In the genomic region with DNA sequence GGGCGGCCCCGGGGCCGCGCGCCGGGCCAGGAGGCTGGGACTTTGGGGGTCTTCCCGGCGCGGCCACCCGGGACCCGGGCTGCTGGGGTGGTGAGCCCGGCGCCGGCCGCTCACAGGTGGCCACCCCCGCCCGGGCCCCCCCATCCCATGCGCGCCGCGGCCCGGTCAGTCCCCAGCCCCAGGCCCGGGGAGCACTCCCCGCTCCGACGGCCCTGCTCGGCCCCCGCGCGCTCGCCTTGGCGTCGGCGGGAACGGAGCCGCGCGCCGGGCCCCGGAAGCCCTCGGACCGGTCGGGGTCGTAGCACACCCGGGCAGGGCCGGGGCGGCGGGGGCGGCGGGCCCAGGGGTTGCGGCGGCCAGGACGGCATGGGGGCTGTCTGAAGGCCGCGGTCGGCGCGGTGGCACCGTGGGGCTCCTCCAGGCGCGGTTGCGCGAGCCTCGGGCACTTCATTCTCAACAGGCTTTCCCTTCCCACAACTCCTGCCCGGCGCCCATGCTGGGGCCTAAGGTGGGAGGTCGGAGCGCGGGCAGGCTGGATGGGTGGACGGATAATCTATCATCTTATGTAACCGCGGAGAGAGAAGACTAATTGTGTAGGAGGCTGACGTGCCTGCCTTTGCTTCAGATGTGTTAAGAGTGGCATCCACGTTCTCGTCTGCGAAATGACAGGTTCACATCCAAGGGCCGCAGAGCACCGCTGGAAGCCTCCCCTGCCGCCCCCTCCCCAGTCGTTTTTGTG, we compare ENCODE assay signal across 8 cellular contexts. TPM values are rescaled to one million over a fixed set of nuclear protein-coding genes. Genes with fewer than 3 reads are reported as not detected.
DNase-seq lines count a peak whose midpoint lies in the region; ATAC-seq and TF ChIP-seq lines count a peak whose summit lies in the region.

No MANE protein-coding gene starts in this region.

- H3K4me3 ChIP-seq in A673 (ENCODE audit: low read depth, low read length, poor library complexity, severe bottlenecking) (peak overlapping the region; percentile 66), Peyer's patch (peak overlapping the region; percentile 67 to 88 (median 68))
- peak overlapping the region; percentile 9 for H3K4me3 ChIP-seq in naive thymus-derived CD4-positive, alpha-beta T cell (ENCODE audit: low read length)

- peak; percentile 19 for ATAC-seq in GM18909 (IDR thresholded peaks at IDR 0.05; ENCODE audit: poor library complexity, unreplicated experiment)
- ATAC-seq in effector memory CD8-positive, alpha-beta T cell (replicated peaks) = peak; percentile 0
- no peak for ATAC-seq in naive thymus-derived CD4-positive, alpha-beta T cell
- no peak for ATAC-seq in HG02798 (IDR thresholded peaks at IDR 0.05; ENCODE audit: poor library complexity, unreplicated experiment)

- peak; percentile 20 for DNase-seq in A673 (ENCODE audit: low spot score)
- DNase-seq in Peyer's patch = no peak
- DNase-seq in effector memory CD8-positive, alpha-beta T cell = no peak
- peak in 2 of 9 donors; percentile 10 to 63 for DNase-seq in naive thymus-derived CD4-positive, alpha-beta T cell
- no peak for DNase-seq in SKM-1 (lab: John Stamatoyannopoulos, UW; ENCODE audit: unreplicated experiment)
- no peak for DNase-seq in foreskin melanocyte

- H3K36me3 ChIP-seq in A673 (ENCODE audit: insufficient read depth, low read length, poor library complexity, severe bottlenecking) (no peaks in the 10 kb centered on the region), Peyer's patch (no peaks in the 10 kb centered on the region)
- H3K36me3 ChIP-seq in naive thymus-derived CD4-positive, alpha-beta T cell (ENCODE audit: control insufficient read depth in 2 of 3, insufficient read depth in 3 of 3, low read length in 3 of 3) = no peaks in the 10 kb centered on the region

- POLR2A ChIA-PET in A673 (lab: Charles Lee; ENCODE audit: low non-redundant PET) = no interaction called here
- POLR2A ChIA-PET in naive thymus-derived CD4-positive, alpha-beta T cell (lab: Charles Lee) = interaction anchor here (1.0 to 1.3 kb wide), 4 partner anchors 12 to 580 kb away, joined by 3 to 5 read pairs (median 4); no protein-coding TSS in a partner anchor

- CTCF ChIA-PET in A673 (lab: Charles Lee) = no interaction called here
- CTCF ChIA-PET in naive thymus-derived CD4-positive, alpha-beta T cell (lab: Charles Lee) = no interaction called here

- peaks cover 0 to 14% of the 10 kb centered on the region in 2 donors for H3K4me1 Mint-ChIP-seq in effector memory CD8-positive, alpha-beta T cell (ENCODE audit: low read depth in 2 of 2)
- H3K4me1 Mint-ChIP-seq in naive thymus-derived CD4-positive, alpha-beta T cell = peaks cover 5 to 27% (median 19%) of the 10 kb centered on the region in 7 donors

- no peaks in the 10 kb centered on the region for H3K9me3 ChIP-seq in A673 (ENCODE audit: low read depth, low read length, poor library complexity, severe bottlenecking)
- no peaks in the 10 kb centered on the region for H3K9me3 ChIP-seq in Peyer's patch
- no peaks in the 10 kb centered on the region for H3K9me3 ChIP-seq in naive thymus-derived CD4-positive, alpha-beta T cell (ENCODE audit: control insufficient read depth in 2 of 3, low read length in 3 of 3)

- no peaks in the 10 kb centered on the region for H3K27me3 ChIP-seq in A673 (replicated peaks; ENCODE audit: insufficient read depth, low read depth, low read length, poor library complexity)
- no peaks in the 10 kb centered on the region for H3K27me3 ChIP-seq in Peyer's patch
- H3K27me3 ChIP-seq in naive thymus-derived CD4-positive, alpha-beta T cell (ENCODE audit: control insufficient read depth in 2 of 2, insufficient read depth in 2 of 2, low read length in 2 of 2) = no peaks in the 10 kb centered on the region

- intact Hi-C loops in A673 (cut with micrococcal nuclease; ENCODE audit: unreplicated experiment) = loop anchor here (5.0 kb wide), 1 partner anchor 62 kb away; no protein-coding TSS in a partner anchor
- intact Hi-C loops in naive thymus-derived CD4-positive, alpha-beta T cell (cut with micrococcal nuclease) = loop anchor here (1.0 to 10.0 kb wide), 7 partner anchors 12 to 581 kb away; a partner anchor contains a TSS

- peaks cover 0 to 19% of the 10 kb centered on the region in 2 donors for H3K27me3 Mint-ChIP-seq in effector memory CD8-positive, alpha-beta T cell
- H3K27me3 Mint-ChIP-seq in naive thymus-derived CD4-positive, alpha-beta T cell = peaks cover 0 to 46% (median 0%) of the 10 kb centered on the region in 5 donors

- peaks cover 16% of the 10 kb centered on the region for H3K36me3 Mint-ChIP-seq in effector memory CD8-positive, alpha-beta T cell (ENCODE audit: insufficient read depth)
- H3K36me3 Mint-ChIP-seq in naive thymus-derived CD4-positive, alpha-beta T cell = peaks cover 0 to 3% (median 0%) of the 10 kb centered on the region in 5 donors

- H3K9me3 Mint-ChIP-seq in effector memory CD8-positive, alpha-beta T cell = no peaks in the 10 kb centered on the region
- H3K9me3 Mint-ChIP-seq in naive thymus-derived CD4-positive, alpha-beta T cell = no peaks in the 10 kb centered on the region

- H3K4me1 ChIP-seq in A673 (ENCODE audit: insufficient read depth, low read length, poor library complexity, severe bottlenecking) (peaks cover 36% of the 10 kb centered on the region), Peyer's patch (peaks cover 0 to 49% (median 8%) of the 10 kb centered on the region in 4 donors)
- peaks cover 0 to 9% of the 10 kb centered on the region in 2 donors for H3K4me1 ChIP-seq in naive thymus-derived CD4-positive, alpha-beta T cell (ENCODE audit: control insufficient read depth in 2 of 2, insufficient read depth in 2 of 2, low read length in 2 of 2)

- H3K27ac ChIP-seq in A673 (ENCODE audit: low read depth, low read length, poor library complexity, severe bottlenecking) (peak overlapping the region; percentile 61), Peyer's patch (peak overlapping the region; percentile 32 to 73 (median 56))
- peak overlapping the region; percentile 67 for H3K27ac ChIP-seq in naive thymus-derived CD4-positive, alpha-beta T cell (ENCODE audit: low read depth, low read length)

- peak overlapping the region; percentile 82 for H3K4me3 Mint-ChIP-seq in effector memory CD8-positive, alpha-beta T cell
- peak overlapping the region; percentile 79 to 93 (median 86) for H3K4me3 Mint-ChIP-seq in naive thymus-derived CD4-positive, alpha-beta T cell

- no TSS peak for BruUV-seq in A673 (replicated peaks; lab: Mats Ljungman, UMichigan)

- peak overlapping the region in 1 of 2 donors; percentile 67 for H3K27ac Mint-ChIP-seq in effector memory CD8-positive, alpha-beta T cell
- H3K27ac Mint-ChIP-seq in naive thymus-derived CD4-positive, alpha-beta T cell = peak overlapping the region in 5 of 9 donors; percentile 9 to 93 (median 73)

- TF ChIP-seq POLR2A in Peyer's patch (IDR thresholded peaks at IDR 0.05) = no peak

- no peak for TF ChIP-seq CTCF in A673 (conservative IDR thresholded peaks at IDR 0.05; ENCODE audit: low read depth, low read length)
- no peak for TF ChIP-seq CTCF in Peyer's patch (IDR thresholded peaks at IDR 0.05)

RNA-seq across cellular contexts. Expression of a gene that starts 0.6 kb away (rescaled TPM):
- 51.6 and 54.9 TPM in 2 replicates for total RNA-seq in A673 (2021)
- total RNA-seq in Peyer's patch = 10 to 100 TPM; 10.2 to 61.9 (median 17.6) TPM
- 10 to 100 TPM in 3 of 5 experiments, 1 to 10 TPM in 2; 7.3 to 13.7 (median 12.3) TPM for total RNA-seq in naive thymus-derived CD4-positive, alpha-beta T cell
- 1 to 10 TPM; 3.2 to 4.9 TPM for polyA plus RNA-seq in naive thymus-derived CD4-positive, alpha-beta T cell

RNA-seq across cellular contexts. Expression of a gene that starts 43.9 kb away (rescaled TPM):
- total RNA-seq in A673 (2021) (18.7 and 21.3 TPM in 2 replicates), Peyer's patch (10 to 100 TPM; 29.9 to 57.8 (median 37.1) TPM)
- total RNA-seq in naive thymus-derived CD4-positive, alpha-beta T cell = 10 to 100 TPM; 26.4 to 49.9 (median 41.7) TPM
- polyA plus RNA-seq in naive thymus-derived CD4-positive, alpha-beta T cell = 10 to 100 TPM; 49.8 to 55.4 TPM

Comparison
In these comparisons a context has a peak if more than half of its experiments do, and no peak if none do; other contexts are left out.
1. H3K4me3 ChIP-seq: peak in every context shown above with its lines; median percentile 68 in Peyer's patch; 66 in A673; 9 in naive thymus-derived CD4-positive, alpha-beta T cell.
2. ATAC-seq: peak in GM18909 (single experiment) and effector memory CD8-positive, alpha-beta T cell (single experiment); none in naive thymus-derived CD4-positive, alpha-beta T cell (single experiment) and HG02798 (single experiment).
3. Peak in every context shown above with its lines, with median percentiles within 50 percentile points of each other: H3K27ac ChIP-seq.